Comparison of ENCODE assay signal across 25 cellular contexts in the genomic region with DNA sequence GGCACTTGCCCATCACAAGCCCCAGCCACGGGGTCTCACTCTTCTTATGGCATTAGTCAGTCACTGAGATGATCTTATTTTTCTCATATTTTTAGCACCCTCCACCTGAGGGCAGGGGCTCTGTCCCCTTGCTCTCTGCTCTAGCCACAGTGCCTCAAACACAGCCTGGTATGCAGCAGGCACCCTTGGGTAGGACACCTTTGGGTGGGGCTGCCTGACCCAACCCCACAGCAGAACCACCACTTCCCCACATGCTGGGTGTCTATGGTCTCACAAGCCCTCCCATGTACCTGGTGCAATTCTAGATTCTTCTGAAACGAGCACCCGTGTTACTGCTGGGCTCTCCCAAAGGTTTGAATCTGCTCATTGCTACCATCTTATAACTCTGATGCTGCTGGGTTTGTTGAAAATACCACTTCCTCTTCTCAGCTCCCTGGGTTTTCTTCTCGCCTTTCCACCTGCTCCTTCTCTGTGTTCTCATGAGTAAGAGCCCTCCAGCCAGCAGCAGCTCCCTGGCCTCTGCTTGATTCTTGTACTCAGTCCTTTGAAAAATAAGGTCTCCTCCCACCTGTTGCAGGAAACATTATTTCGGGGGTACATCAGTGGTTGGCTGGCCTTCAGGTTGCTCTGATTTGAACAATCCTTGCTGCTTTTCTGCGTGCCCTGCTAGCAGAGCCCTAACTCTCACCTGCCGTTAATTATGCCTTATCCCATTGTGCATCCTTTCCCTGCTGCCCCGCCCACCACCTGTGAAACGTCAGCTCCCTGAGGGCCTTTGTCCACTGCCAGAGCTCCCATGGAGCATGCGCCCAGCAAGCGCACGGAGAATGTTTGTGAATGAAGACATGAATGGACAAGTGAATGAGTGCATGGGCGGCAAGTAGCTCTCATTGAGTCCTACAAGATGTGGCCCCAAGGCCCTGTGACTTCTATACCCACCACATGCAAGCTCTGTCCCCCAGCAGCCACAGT.
DNase-seq lines count a peak whose midpoint lies in the region; ATAC-seq and TF ChIP-seq lines count a peak whose summit lies in the region.
"Had no signal": no experiment of that assay in that cellular context is flagged by ENCODE, and none has a peak within 500 bp of the region (broad histone marks: within the 10 kb centered on the region; RNA-seq: fewer than 3 reads in every experiment).

No MANE protein-coding gene starts in this region.

- peak; percentile 1 to 16 for DNase-seq in NCI-H2081 (lab: John Stamatoyannopoulos, UW)
- no peak for DNase-seq in NCI-H2081 treated with DMSO at 0.1 percent for 48 hours (lab: John Stamatoyannopoulos, UW)
- DNase-seq in NCI-H146 treated with DMSO at 0.1 percent for 48 hours (lab: John Stamatoyannopoulos, UW; ENCODE audit: unreplicated experiment), result peak; percentile 61
- no peak for DNase-seq in central memory CD8-positive, alpha-beta T cell (ENCODE audit: low spot score in 2 of 2)
- no peak for DNase-seq in stimulated activated naive B cell treated with anti-CD40 and anti-IgM and Interleukin-4, amounts not matched to agents 10 μg/mL and 1 μg/mL and 100 μg/mL, for 72 hours
- DNase-seq in hippocampal formation (lab: John Stamatoyannopoulos, UW), result no peak
- no peak for DNase-seq in WTC11 (ENCODE audit: low spot score)
- DNase-seq: 8988T; activated CD4-positive, alpha-beta T cell treated with anti-CD3 and anti-CD28 coated beads for 4 hours; activated CD8-positive, alpha-beta memory T cell treated with anti-CD3 and anti-CD28 coated beads for 24 hours; activated effector memory CD4-positive, alpha-beta T cell treated with anti-CD3 and anti-CD28 coated beads, Interleukin-2, amount 50 U/mL, for 16 hours; activated T-cell treated with anti-CD3 and anti-CD28 coated beads, Interleukin-2, amount 50 U/mL, for 1 hour; CD4-positive, CD25-positive, alpha-beta regulatory T cell; central memory CD4-positive, alpha-beta T cell; EL; H7; islet precursor cell; left ventricle myocardium inferior; NCI-H1694 treated with DMSO at 0.1 percent for 48 hours; NCI-H82; nucleus accumbens; PC-3 had no signal

- H3K27me3 Mint-ChIP-seq in central memory CD8-positive, alpha-beta T cell, result peaks cover under 1% of the 10 kb centered on the region
- peaks cover 0 to 12% of the 10 kb centered on the region in 2 donors for H3K27me3 Mint-ChIP-seq in stimulated activated naive B cell treated with anti-CD40 and anti-IgM and Interleukin-4, amounts not matched to agents 10 μg/mL and 1 μg/mL and 100 μg/mL, for 72 hours
- H3K27me3 Mint-ChIP-seq in WTC11 (ENCODE audit: low read depth), result no peaks in the 10 kb centered on the region
- H3K27me3 Mint-ChIP-seq: stimulated activated naive CD8-positive, alpha-beta T cell treated with anti-CD3 and anti-CD28 coated beads, Interleukin-15, Interleukin-2, amounts not matched to agents 100 ng/mL and 50 ng/mL, for 24 hours had no signal

- peaks cover 18% of the 10 kb centered on the region for H3K4me1 Mint-ChIP-seq in central memory CD8-positive, alpha-beta T cell
- H3K4me1 Mint-ChIP-seq in stimulated activated naive B cell treated with anti-CD40 and anti-IgM and Interleukin-4, amounts not matched to agents 10 μg/mL and 1 μg/mL and 100 μg/mL, for 72 hours, result peaks cover 7 to 17% of the 10 kb centered on the region in 2 donors
- peaks cover 8% of the 10 kb centered on the region for H3K4me1 Mint-ChIP-seq in WTC11
- H3K4me1 Mint-ChIP-seq: CD4-positive, CD25-positive, alpha-beta regulatory T cell had no signal

- peak overlapping the region; percentile 94 for H3K27ac Mint-ChIP-seq in central memory CD8-positive, alpha-beta T cell (ENCODE audit: low read depth)
- no peak overlapping the region for H3K27ac Mint-ChIP-seq in stimulated activated naive B cell treated with anti-CD40 and anti-IgM and Interleukin-4, amounts not matched to agents 10 μg/mL and 1 μg/mL and 100 μg/mL, for 72 hours
- no peak overlapping the region for H3K27ac Mint-ChIP-seq in WTC11
- H3K27ac Mint-ChIP-seq: stimulated activated naive CD8-positive, alpha-beta T cell treated with anti-CD3 and anti-CD28 coated beads, Interleukin-15, Interleukin-2, amounts not matched to agents 100 ng/mL and 50 ng/mL, for 24 hours had no signal

- TF ChIP-seq CTCF in WTC11 (IDR thresholded peaks at IDR 0.05), result no peak

- peak overlapping the region; percentile 31 for H3K4me3 Mint-ChIP-seq in central memory CD8-positive, alpha-beta T cell
- H3K4me3 Mint-ChIP-seq in stimulated activated naive B cell treated with anti-CD40 and anti-IgM and Interleukin-4, amounts not matched to agents 10 μg/mL and 1 μg/mL and 100 μg/mL, for 72 hours, result no peak overlapping the region
- no peak overlapping the region for H3K4me3 Mint-ChIP-seq in WTC11
- H3K4me3 Mint-ChIP-seq: CD4-positive, CD25-positive, alpha-beta regulatory T cell; stimulated activated naive CD8-positive, alpha-beta T cell treated with anti-CD3 and anti-CD28 coated beads, Interleukin-15, Interleukin-2, amounts not matched to agents 100 ng/mL and 50 ng/mL, for 24 hours had no signal

- ATAC-seq in central memory CD8-positive, alpha-beta T cell (replicated peaks; ENCODE audit: extremely low read depth, poor library complexity, severe bottlenecking), result no peak
- ATAC-seq in stimulated activated naive B cell treated with anti-CD40 and anti-IgM and Interleukin-4, amounts not matched to agents 10 μg/mL and 1 μg/mL and 100 μg/mL, for 72 hours (replicated peaks), result peak; percentile 64 to 68
- no peak for ATAC-seq in WTC11
- ATAC-seq in HG03457 (IDR thresholded peaks at IDR 0.05; ENCODE audit: unreplicated experiment), result no peak
- ATAC-seq: PC-3, Right ventricle myocardium inferior had no signal

- no peaks in the 10 kb centered on the region for H3K36me3 Mint-ChIP-seq in central memory CD8-positive, alpha-beta T cell (ENCODE audit: insufficient read depth)
- peaks cover 0 to 4% of the 10 kb centered on the region in 2 donors for H3K36me3 Mint-ChIP-seq in stimulated activated naive B cell treated with anti-CD40 and anti-IgM and Interleukin-4, amounts not matched to agents 10 μg/mL and 1 μg/mL and 100 μg/mL, for 72 hours
- no peaks in the 10 kb centered on the region for H3K36me3 Mint-ChIP-seq in WTC11
- H3K36me3 Mint-ChIP-seq: CD4-positive, CD25-positive, alpha-beta regulatory T cell had no signal

- POLR2A ChIA-PET in WTC11 (lab: Charles Lee), result no interaction called here

- CTCF ChIA-PET in WTC11 (lab: Charles Lee), result no interaction called here

- no peaks in the 10 kb centered on the region for H3K9me3 Mint-ChIP-seq in central memory CD8-positive, alpha-beta T cell
- H3K9me3 Mint-ChIP-seq in stimulated activated naive B cell treated with anti-CD40 and anti-IgM and Interleukin-4, amounts not matched to agents 10 μg/mL and 1 μg/mL and 100 μg/mL, for 72 hours, result peaks cover 7 to 10% of the 10 kb centered on the region in 2 donors
- peaks cover 19% of the 10 kb centered on the region for H3K9me3 Mint-ChIP-seq in WTC11
- H3K9me3 Mint-ChIP-seq: stimulated activated naive CD8-positive, alpha-beta T cell treated with anti-CD3 and anti-CD28 coated beads, Interleukin-15, Interleukin-2, amounts not matched to agents 100 ng/mL and 50 ng/mL, for 24 hours had no signal

TF ChIP-seq in WTC11, 78 proteins besides CTCF, POLR2A, EP300 and RAD21 (continues in another document):
- no peak for TF ChIP-seq OVOL2 (CRISPR knock-in tag; IDR thresholded peaks at IDR 0.05; ENCODE audit: borderline replicate concordance)
- TF ChIP-seq GABPB1 (CRISPR knock-in tag; IDR thresholded peaks at IDR 0.05), result no peak
- TF ChIP-seq, protein P1, sequence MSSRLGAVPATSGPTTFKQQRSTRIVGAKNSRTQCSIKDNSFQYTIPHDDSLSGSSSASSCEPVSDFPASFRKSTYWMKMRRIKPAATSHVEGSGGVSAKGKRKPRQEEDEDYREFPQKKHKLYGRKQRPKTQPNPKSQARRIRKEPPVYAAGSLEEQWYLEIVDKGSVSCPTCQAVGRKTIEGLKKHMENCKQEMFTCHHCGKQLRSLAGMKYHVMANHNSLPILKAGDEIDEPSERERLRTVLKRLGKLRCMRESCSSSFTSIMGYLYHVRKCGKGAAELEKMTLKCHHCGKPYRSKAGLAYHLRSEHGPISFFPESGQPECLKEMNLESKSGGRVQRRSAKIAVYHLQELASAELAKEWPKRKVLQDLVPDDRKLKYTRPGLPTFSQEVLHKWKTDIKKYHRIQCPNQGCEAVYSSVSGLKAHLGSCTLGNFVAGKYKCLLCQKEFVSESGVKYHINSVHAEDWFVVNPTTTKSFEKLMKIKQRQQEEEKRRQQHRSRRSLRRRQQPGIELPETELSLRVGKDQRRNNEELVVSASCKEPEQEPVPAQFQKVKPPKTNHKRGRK (CRISPR knock-in tag; IDR thresholded peaks at IDR 0.05; ENCODE audit: borderline replicate concordance), result no peak
- no peak for TF ChIP-seq ZNF423 (CRISPR knock-in tag; IDR thresholded peaks at IDR 0.05)
- TF ChIP-seq, protein P2, sequence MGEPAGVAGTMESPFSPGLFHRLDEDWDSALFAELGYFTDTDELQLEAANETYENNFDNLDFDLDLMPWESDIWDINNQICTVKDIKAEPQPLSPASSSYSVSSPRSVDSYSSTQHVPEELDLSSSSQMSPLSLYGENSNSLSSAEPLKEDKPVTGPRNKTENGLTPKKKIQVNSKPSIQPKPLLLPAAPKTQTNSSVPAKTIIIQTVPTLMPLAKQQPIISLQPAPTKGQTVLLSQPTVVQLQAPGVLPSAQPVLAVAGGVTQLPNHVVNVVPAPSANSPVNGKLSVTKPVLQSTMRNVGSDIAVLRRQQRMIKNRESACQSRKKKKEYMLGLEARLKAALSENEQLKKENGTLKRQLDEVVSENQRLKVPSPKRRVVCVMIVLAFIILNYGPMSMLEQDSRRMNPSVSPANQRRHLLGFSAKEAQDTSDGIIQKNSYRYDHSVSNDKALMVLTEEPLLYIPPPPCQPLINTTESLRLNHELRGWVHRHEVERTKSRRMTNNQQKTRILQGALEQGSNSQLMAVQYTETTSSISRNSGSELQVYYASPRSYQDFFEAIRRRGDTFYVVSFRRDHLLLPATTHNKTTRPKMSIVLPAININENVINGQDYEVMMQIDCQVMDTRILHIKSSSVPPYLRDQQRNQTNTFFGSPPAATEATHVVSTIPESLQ (CRISPR knock-in tag; IDR thresholded peaks at IDR 0.05), result no peak
- TF ChIP-seq, protein P3, sequence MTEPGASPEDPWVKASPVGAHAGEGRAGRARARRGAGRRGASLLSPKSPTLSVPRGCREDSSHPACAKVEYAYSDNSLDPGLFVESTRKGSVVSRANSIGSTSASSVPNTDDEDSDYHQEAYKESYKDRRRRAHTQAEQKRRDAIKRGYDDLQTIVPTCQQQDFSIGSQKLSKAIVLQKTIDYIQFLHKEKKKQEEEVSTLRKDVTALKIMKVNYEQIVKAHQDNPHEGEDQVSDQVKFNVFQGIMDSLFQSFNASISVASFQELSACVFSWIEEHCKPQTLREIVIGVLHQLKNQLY (CRISPR knock-in tag; IDR thresholded peaks at IDR 0.05), result no peak
- TF ChIP-seq MXD4 (CRISPR knock-in tag; IDR thresholded peaks at IDR 0.05; ENCODE audit: borderline replicate concordance), result no peak
- no peak for TF ChIP-seq ZNF232 (CRISPR knock-in tag; IDR thresholded peaks at IDR 0.05)
- no peak for TF ChIP-seq ZNF416 (CRISPR knock-in tag; IDR thresholded peaks at IDR 0.05)
- TF ChIP-seq ETV6 (CRISPR knock-in tag; IDR thresholded peaks at IDR 0.05), result no peak
- TF ChIP-seq JUN (CRISPR knock-in tag; IDR thresholded peaks at IDR 0.05), result no peak

Comparison
In these comparisons a context has a peak if more than half of its experiments do, and no peak if none do; other contexts are left out.
1. DNase-seq: peak in NCI-H2081 (2 of 2) and NCI-H146 treated with DMSO at 0.1 percent for 48 hours (single experiment); none in NCI-H2081 treated with DMSO at 0.1 percent for 48 hours (single experiment), central memory CD8-positive, alpha-beta T cell (0 of 2), stimulated activated naive B cell treated with anti-CD40 and anti-IgM and Interleukin-4, amounts not matched to agents 10 μg/mL and 1 μg/mL and 100 μg/mL, for 72 hours (single experiment), hippocampal formation (0 of 2) and WTC11 (single experiment).
2. ATAC-seq: peak in stimulated activated naive B cell treated with anti-CD40 and anti-IgM and Interleukin-4, amounts not matched to agents 10 μg/mL and 1 μg/mL and 100 μg/mL, for 72 hours (2 of 2); none in central memory CD8-positive, alpha-beta T cell (single experiment), WTC11 (single experiment) and HG03457 (single experiment).